In genomic region chr12:3283137-3283680, GRCh38 we compare ENCODE assay signal across 22 cellular contexts.
"Had no signal": no experiment of that assay in that cellular context is flagged by ENCODE, and none has a peak within 500 bp of the region (broad histone marks: within the 10 kb centered on the region; RNA-seq: fewer than 3 reads in every experiment).

No MANE protein-coding gene starts in this region.

- H3K4me2 ChIP-seq: KMS-11, SK-N-SH had no signal

- H3K9me3 ChIP-seq: SK-N-SH had no signal

- H3K4me3 ChIP-seq: K562 had no signal

- ATAC-seq: K562, Panc1 had no signal

- H3K9me3 Mint-ChIP-seq: IgD-negative memory B cell had no signal

- H3K36me3 Mint-ChIP-seq: IgD-negative memory B cell had no signal

- H3K27ac Mint-ChIP-seq: IgD-negative memory B cell had no signal

- H3K9ac ChIP-seq: KMS-11, SK-N-SH had no signal

- H3K27ac ChIP-seq: HL-60, KMS-11, RWPE1 had no signal

- DNase-seq: Kasumi-1, MM.1S, NCI-H1092 treated with DMSO at 0.1 percent for 48 hours, NCI-H1436, NCI-H187, NCI-H2029, NCI-H2081 treated with DMSO at 0.1 percent for 48 hours, NCI-H2171, NCI-H226, NCI-H446, NCI-H510A, NCI-H524 treated with DMSO at 0.1 percent for 48 hours, NCI-H69, NCI-H774, SHP77, SK-N-SH had no signal

- H3K4me3 Mint-ChIP-seq: IgD-negative memory B cell had no signal
